Comparison of ENCODE assay signal across 18 cellular contexts in genomic region chr21:46414965-46415275, GRCh38. TPM values are rescaled to one million over a fixed set of nuclear protein-coding genes. Genes with fewer than 3 reads are reported as not detected.
A peak's percentile ranks its signal among the peaks of the same experiment; 100 is the strongest.
DNase-seq lines count a peak whose midpoint lies in the region; ATAC-seq and TF ChIP-seq lines count a peak whose summit lies in the region.
"Had no signal": no experiment of that assay in that cellular context is flagged by ENCODE, and none has a peak within 500 bp of the region (broad histone marks: within the 10 kb centered on the region; RNA-seq: fewer than 3 reads in every experiment).

No MANE protein-coding gene starts in this region.

- H3K9me2 ChIP-seq in GM23338 (ENCODE audit: insufficient read depth) (no peaks in the 10 kb centered on the region), OCI-LY7 (ENCODE audit: insufficient read depth, low read length) (no peaks in the 10 kb centered on the region)

- peaks cover 37% of the 10 kb centered on the region for H3K36me3 Mint-ChIP-seq in GM23338 (ENCODE audit: low read depth)
- H3K36me3 Mint-ChIP-seq in neural crest cell (ENCODE audit: low read depth) = peaks cover 6% of the 10 kb centered on the region

- H3K9me3 Mint-ChIP-seq in GM23338 = no peaks in the 10 kb centered on the region; the same call in 2 of the 3 replicates
- H3K9me3 Mint-ChIP-seq in neural crest cell = no peaks in the 10 kb centered on the region
- H3K9me3 Mint-ChIP-seq: CD4-positive, alpha-beta memory T cell; HFFc6 had no signal

- intact Hi-C loops in psoas muscle (cut with DNase I) (no loop called here), OCI-LY7 (cut with micrococcal nuclease; ENCODE audit: unreplicated experiment) (no loop called here)

- H3K4me1 Mint-ChIP-seq in GM23338 = peaks cover 20% of the 10 kb centered on the region
- H3K4me1 Mint-ChIP-seq in neural crest cell = peaks cover 5% of the 10 kb centered on the region

- H3K9me3 ChIP-seq in psoas muscle = no peaks in the 10 kb centered on the region
- no peaks in the 10 kb centered on the region for H3K9me3 ChIP-seq in OCI-LY7 (ENCODE audit: low read length)
- H3K9me3 ChIP-seq: A549, BE2C had no signal

- WGBS in psoas muscle, 3 donors = 96% methylated on average over 13 of the region's 13 CpGs

- no peaks in the 10 kb centered on the region; the same call in 1 of the 2 replicates for H3K36me3 ChIP-seq in GM23338 (ENCODE audit: insufficient read depth)
- peaks cover 22 to 93% of the 10 kb centered on the region in 2 donors for H3K36me3 ChIP-seq in psoas muscle (ENCODE audit: insufficient read depth in 1 of 2, low read depth in 1 of 2)
- peaks cover 76% of the 10 kb centered on the region for H3K36me3 ChIP-seq in OCI-LY7 (ENCODE audit: insufficient read depth, low read length)

- H3K27me3 Mint-ChIP-seq in GM23338 (ENCODE audit: insufficient read depth, low read depth, poor library complexity) = peaks cover 10% of the 10 kb centered on the region
- no peaks in the 10 kb centered on the region for H3K27me3 Mint-ChIP-seq in neural crest cell (ENCODE audit: low read depth)
- H3K27me3 Mint-ChIP-seq: CD4-positive, alpha-beta memory T cell had no signal

- H3K4me1 ChIP-seq in GM23338 (ENCODE audit: insufficient read depth) (no peaks in the 10 kb centered on the region), psoas muscle (no peaks in the 10 kb centered on the region), OCI-LY7 (ENCODE audit: insufficient read depth, low read length, poor library complexity, severe bottlenecking) (no peaks in the 10 kb centered on the region)
- H3K4me1 ChIP-seq: A549, BE2C had no signal

- POLR2A ChIA-PET in RWPE1 (lab: Yijun Ruan, JAX; ENCODE audit: low non-redundant PET) (no interaction called here), OCI-LY7 (lab: Charles Lee) (no interaction called here)

- no peak for ATAC-seq in GM23338
- peak in 2 of 4 donors; percentile 1 to 7 for ATAC-seq in psoas muscle
- ATAC-seq: A549, HepG2 had no signal

- no peak for DNase-seq in GM23338 (ENCODE audit: low spot score)
- DNase-seq in RWPE1 (ENCODE audit: low spot score) = no peak
- DNase-seq in neural crest cell (ENCODE audit: low read depth, low spot score) = no peak
- DNase-seq in psoas muscle = peak; percentile 9 to 32
- DNase-seq in NCI-H748 treated with DMSO at 0.1 percent for 48 hours (lab: John Stamatoyannopoulos, UW) = no peak
- no peak for DNase-seq in GM20000 (ENCODE audit: low spot score)
- DNase-seq in OCI-LY7 (ENCODE audit: low spot score) = no peak
- DNase-seq: BE2C; CD4-positive, alpha-beta memory T cell; DMS153; DMS79 treated with DMSO at 0.1 percent for 48 hours; EL; GDM1; HCEC 1CT; HFFc6 had no signal

- no peak overlapping the region for H2AFZ ChIP-seq in GM23338
- no peak overlapping the region for H2AFZ ChIP-seq in OCI-LY7 (ENCODE audit: low read length)

- H3K4me2 ChIP-seq in GM23338 (no peak overlapping the region), OCI-LY7 (ENCODE audit: low read length) (no peak overlapping the region)
- H3K4me2 ChIP-seq: A549 had no signal

- CTCF ChIA-PET in RWPE1 (lab: Yijun Ruan, JAX) (no interaction called here), OCI-LY7 (lab: Charles Lee; ENCODE audit: unreplicated experiment) (no interaction called here)

- no TSS peak for BruUV-seq in OCI-LY7 (replicated peaks; lab: Mats Ljungman, UMichigan)

- H3K27me3 ChIP-seq in GM23338 (ENCODE audit: insufficient read depth) (no peaks in the 10 kb centered on the region), psoas muscle (ENCODE audit: insufficient read depth in 3 of 3, low read length in 2 of 3) (no peaks in the 10 kb centered on the region)
- H3K27me3 ChIP-seq: BE2C had no signal

- H3K27ac Mint-ChIP-seq in GM23338 = peak overlapping the region; percentile 18; the same call in 1 of the 2 replicates
- peak overlapping the region; percentile 19 for H3K27ac Mint-ChIP-seq in neural crest cell (ENCODE audit: unreplicated experiment)
- H3K27ac Mint-ChIP-seq: HFFc6 had no signal

- H3K4me3 Mint-ChIP-seq in GM23338 (no peak overlapping the region), neural crest cell (no peak overlapping the region)
- H3K4me3 Mint-ChIP-seq: CD4-positive, alpha-beta memory T cell; HFFc6 had no signal

- TF ChIP-seq CTCF in GM23338 (conservative IDR thresholded peaks at IDR 0.05; ENCODE audit: low read depth in 2 of 2) (no peak), RWPE1 (conservative IDR thresholded peaks at IDR 0.05; ENCODE audit: low read depth) (no peak), neural crest cell (conservative IDR thresholded peaks at IDR 0.05) (no peak), psoas muscle (IDR thresholded peaks at IDR 0.05) (no peak), GM20000 (IDR thresholded peaks at IDR 0.05; ENCODE audit: extremely low read depth, missing control alignments) (no peak), OCI-LY7 (conservative IDR thresholded peaks at IDR 0.05; ENCODE audit: low read length) (no peak)

- no peaks in the 10 kb centered on the region for H4K20me1 ChIP-seq in GM23338 (replicated peaks; ENCODE audit: insufficient read depth)
- no peaks in the 10 kb centered on the region for H4K20me1 ChIP-seq in OCI-LY7 (ENCODE audit: insufficient read depth, low read length)

- H3K4me3 ChIP-seq in GM23338 (no peak overlapping the region), psoas muscle (no peak overlapping the region), OCI-LY7 (ENCODE audit: low read depth, low read length, poor library complexity, severe bottlenecking) (no peak overlapping the region)
- H3K4me3 ChIP-seq: A549 had no signal

- H3K27ac ChIP-seq in GM23338 (ENCODE audit: low read depth) (no peak overlapping the region), RWPE1 (peak overlapping the region; percentile 12; the same call in 1 of the 2 replicates), psoas muscle (no peak overlapping the region), OCI-LY7 (ENCODE audit: low read depth, low read length, poor library complexity, severe bottlenecking) (no peak overlapping the region)
- H3K27ac ChIP-seq: A549, C4-2B had no signal

- no peaks in the 10 kb centered on the region; the same call in 1 of the 2 replicates for H3F3A ChIP-seq in GM23338 (replicated peaks; ENCODE audit: low read depth)

- H3K79me2 ChIP-seq in GM23338 (replicated peaks; ENCODE audit: insufficient read depth) (no peaks in the 10 kb centered on the region), OCI-LY7 (ENCODE audit: insufficient read depth, low read depth, low read length) (no peaks in the 10 kb centered on the region)

TF ChIP-seq in GM23338, 12 proteins besides CTCF, POLR2A, EP300 and RAD21 (continues in another document):
- TF ChIP-seq NANOG (IDR thresholded peaks at IDR 0.05; ENCODE audit: borderline replicate concordance) (no peak), STAT1 (IDR thresholded peaks at IDR 0.05; ENCODE audit: unreplicated experiment) (no peak), JUNB (IDR thresholded peaks at IDR 0.05; ENCODE audit: unreplicated experiment) (no peak)
- TF ChIP-seq, protein P1, sequence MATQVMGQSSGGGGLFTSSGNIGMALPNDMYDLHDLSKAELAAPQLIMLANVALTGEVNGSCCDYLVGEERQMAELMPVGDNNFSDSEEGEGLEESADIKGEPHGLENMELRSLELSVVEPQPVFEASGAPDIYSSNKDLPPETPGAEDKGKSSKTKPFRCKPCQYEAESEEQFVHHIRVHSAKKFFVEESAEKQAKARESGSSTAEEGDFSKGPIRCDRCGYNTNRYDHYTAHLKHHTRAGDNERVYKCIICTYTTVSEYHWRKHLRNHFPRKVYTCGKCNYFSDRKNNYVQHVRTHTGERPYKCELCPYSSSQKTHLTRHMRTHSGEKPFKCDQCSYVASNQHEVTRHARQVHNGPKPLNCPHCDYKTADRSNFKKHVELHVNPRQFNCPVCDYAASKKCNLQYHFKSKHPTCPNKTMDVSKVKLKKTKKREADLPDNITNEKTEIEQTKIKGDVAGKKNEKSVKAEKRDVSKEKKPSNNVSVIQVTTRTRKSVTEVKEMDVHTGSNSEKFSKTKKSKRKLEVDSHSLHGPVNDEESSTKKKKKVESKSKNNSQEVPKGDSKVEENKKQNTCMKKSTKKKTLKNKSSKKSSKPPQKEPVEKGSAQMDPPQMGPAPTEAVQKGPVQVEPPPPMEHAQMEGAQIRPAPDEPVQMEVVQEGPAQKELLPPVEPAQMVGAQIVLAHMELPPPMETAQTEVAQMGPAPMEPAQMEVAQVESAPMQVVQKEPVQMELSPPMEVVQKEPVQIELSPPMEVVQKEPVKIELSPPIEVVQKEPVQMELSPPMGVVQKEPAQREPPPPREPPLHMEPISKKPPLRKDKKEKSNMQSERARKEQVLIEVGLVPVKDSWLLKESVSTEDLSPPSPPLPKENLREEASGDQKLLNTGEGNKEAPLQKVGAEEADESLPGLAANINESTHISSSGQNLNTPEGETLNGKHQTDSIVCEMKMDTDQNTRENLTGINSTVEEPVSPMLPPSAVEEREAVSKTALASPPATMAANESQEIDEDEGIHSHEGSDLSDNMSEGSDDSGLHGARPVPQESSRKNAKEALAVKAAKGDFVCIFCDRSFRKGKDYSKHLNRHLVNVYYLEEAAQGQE (IDR thresholded peaks at IDR 0.05; ENCODE audit: unreplicated experiment) = no peak

RNA-seq across cellular contexts. Expression of gene DIP2A, which starts 43.8 kb away (rescaled TPM):
- total RNA-seq in GM23338 (2014; rRNA removed; shearing (Covaris generic)) = 34.4 and 36.3 TPM in 2 replicates
- 15.9 and 18.5 TPM in 2 replicates for polyA plus RNA-seq in GM23338 (2016; fragmentation: Nextera tagmentation; extraction: Ambion mirVana)
- 57.8 and 61.2 TPM in 2 replicates for total RNA-seq in neural crest cell
- 10 to 100 TPM in 3 of 4 donors, 1 to 10 TPM in 1; 8.9 to 12.2 (median 11.7) TPM for total RNA-seq in psoas muscle
- polyA plus RNA-seq in psoas muscle = 10 to 100 TPM in 1 of 3 donors, 1 to 10 TPM in 2; 7.3 to 11.0 (median 9.2) TPM
- total RNA-seq in OCI-LY7 (2014; rRNA removed; shearing (Covaris generic)) = 27.9 and 30.2 TPM in 2 replicates
- 44.7 and 52.5 TPM in 2 replicates for total RNA-seq in OCI-LY7 (2022)

Comparison
In these comparisons a context has a peak if more than half of its experiments do, and no peak if none do; other contexts are left out.
1. DNase-seq: peak in psoas muscle (2 of 2); none in GM23338 (single experiment), RWPE1 (single experiment), neural crest cell (single experiment), NCI-H748 treated with DMSO at 0.1 percent for 48 hours (single experiment), GM20000 (single experiment) and OCI-LY7 (single experiment).